In the genomic region with DNA sequence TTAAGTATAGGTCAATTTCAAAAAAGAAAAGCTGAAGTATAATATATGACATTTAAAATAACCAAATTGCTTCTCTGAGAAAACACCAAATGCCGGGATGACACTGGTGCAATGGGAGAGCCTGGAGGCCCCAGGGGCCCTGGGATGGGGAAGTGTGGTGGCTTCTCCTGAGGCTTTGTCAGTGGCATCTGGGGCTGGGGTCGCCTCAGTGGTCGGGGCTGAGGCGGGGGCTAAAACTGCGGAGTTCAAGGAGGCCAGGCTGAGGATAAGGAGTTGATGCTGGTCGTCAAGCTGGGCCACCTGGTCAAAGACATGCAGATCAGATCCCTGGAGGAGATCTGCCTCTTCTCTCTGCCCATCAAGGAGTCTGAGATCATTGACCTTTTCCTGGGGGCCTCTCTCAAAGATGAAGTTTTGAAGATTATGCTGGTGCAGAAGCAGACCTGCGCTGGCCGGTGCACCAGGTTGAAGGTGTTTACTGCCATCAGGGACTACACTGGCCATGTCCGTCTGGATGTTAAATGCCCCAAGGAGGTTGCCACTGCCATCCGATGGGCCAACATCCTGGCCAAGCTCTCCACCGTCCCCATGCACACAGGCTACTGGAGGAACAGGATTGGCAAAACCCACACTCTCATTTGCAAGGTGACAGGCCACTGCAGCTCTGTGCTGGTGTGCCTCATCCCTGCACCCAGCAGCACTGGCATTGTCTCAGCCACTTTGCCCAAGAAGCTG, we compare ENCODE assay signal across 1 cellular context.
TF ChIP-seq lines count a peak whose summit lies in the region.

No MANE protein-coding gene starts in this region.

TF ChIP-seq in IMR-90, 13 proteins besides CTCF, POLR2A, EP300 and RAD21 (continued from another document):
- TF ChIP-seq, protein P1, sequence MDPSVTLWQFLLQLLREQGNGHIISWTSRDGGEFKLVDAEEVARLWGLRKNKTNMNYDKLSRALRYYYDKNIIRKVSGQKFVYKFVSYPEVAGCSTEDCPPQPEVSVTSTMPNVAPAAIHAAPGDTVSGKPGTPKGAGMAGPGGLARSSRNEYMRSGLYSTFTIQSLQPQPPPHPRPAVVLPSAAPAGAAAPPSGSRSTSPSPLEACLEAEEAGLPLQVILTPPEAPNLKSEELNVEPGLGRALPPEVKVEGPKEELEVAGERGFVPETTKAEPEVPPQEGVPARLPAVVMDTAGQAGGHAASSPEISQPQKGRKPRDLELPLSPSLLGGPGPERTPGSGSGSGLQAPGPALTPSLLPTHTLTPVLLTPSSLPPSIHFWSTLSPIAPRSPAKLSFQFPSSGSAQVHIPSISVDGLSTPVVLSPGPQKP (IDR thresholded peaks at IDR 0.05; ENCODE audit: borderline replicate concordance, low read depth, low read length) = no peak
- TF ChIP-seq RFX5 (IDR thresholded peaks at IDR 0.05; ENCODE audit: low read depth, low read length) = no peak
- TF ChIP-seq SMC3 (IDR thresholded peaks at IDR 0.05; ENCODE audit: low read depth, low read length) = no peak
- no peak for TF ChIP-seq RCOR1 (IDR thresholded peaks at IDR 0.05; ENCODE audit: insufficient replicate concordance, low read length)
TF ChIP-seq in IMR-90: peak in this region for 0.
